ENCODE assay signal across 18 cellular contexts in genomic region chr5:74380193-74380592, GRCh38.
"Had no signal": no experiment of that assay in that cellular context is flagged by ENCODE, and none has a peak within 500 bp of the region (broad histone marks: within the 10 kb centered on the region; RNA-seq: fewer than 3 reads in every experiment).

No MANE protein-coding gene starts in this region.

- H3K27me3 ChIP-seq: foreskin keratinocyte, neural progenitor cell, right atrium auricular region, suprapubic skin, thyroid gland, upper lobe of left lung, uterus had no signal

- H3K36me3 ChIP-seq: neural progenitor cell, right atrium auricular region, suprapubic skin, thyroid gland, upper lobe of left lung, uterus had no signal

- DNase-seq: erythroblast; foreskin keratinocyte; immature natural killer cell; mammary epithelial cell; naive thymus-derived CD8-positive, alpha-beta T cell; nucleus accumbens; stimulated activated CD4-positive, alpha-beta T cell treated with anti-CD3 and anti-CD28 coated beads, Interleukin-4, amount 100 ng/mL, for 1 hour; stimulated activated CD8-positive, alpha-beta memory T cell treated with anti-CD3 and anti-CD28 coated beads, Interleukin-4, amount 100 ng/mL, for 48 hours; stimulated activated naive CD8-positive, alpha-beta T cell treated with anti-CD3 and anti-CD28 coated beads, Interleukin-15, Interleukin-2, amounts not matched to agents 100 U/mL and 50 U/mL, for 24 hours; thyroid gland; upper lobe of left lung; uterus had no signal

- H3K9me3 Mint-ChIP-seq: central memory CD8-positive, alpha-beta T cell; dendritic cell treated with granulocyte-macrophage colony-stimulating factor and Interleukin-4, amounts not matched to agents 40 ng/mL and 50 ng/mL, for 4 days; immature natural killer cell; naive thymus-derived CD8-positive, alpha-beta T cell; neural progenitor cell; stimulated activated effector memory CD8-positive, alpha-beta T cell treated with anti-CD3 and anti-CD28 coated beads, Interleukin-12 subunit alpha, Interleukin-12 subunit beta, amount 100 ng/mL, for 72 hours had no signal

- H3K27ac ChIP-seq: foreskin keratinocyte, neural progenitor cell, right atrium auricular region, suprapubic skin, thyroid gland, upper lobe of left lung, uterus had no signal

- H3K27ac Mint-ChIP-seq: dendritic cell treated with granulocyte-macrophage colony-stimulating factor and Interleukin-4, amounts not matched to agents 40 ng/mL and 50 ng/mL, for 4 days; immature natural killer cell; naive thymus-derived CD8-positive, alpha-beta T cell; neural progenitor cell; stimulated activated effector memory CD8-positive, alpha-beta T cell treated with anti-CD3 and anti-CD28 coated beads, Interleukin-12 subunit alpha, Interleukin-12 subunit beta, amount 100 ng/mL, for 72 hours had no signal

- ATAC-seq: foreskin keratinocyte; naive thymus-derived CD8-positive, alpha-beta T cell; stimulated activated effector memory CD8-positive, alpha-beta T cell treated with anti-CD3 and anti-CD28 coated beads, Interleukin-12 subunit alpha, Interleukin-12 subunit beta, amount 100 ng/mL, for 72 hours; stimulated activated naive CD8-positive, alpha-beta T cell treated with anti-CD3 and anti-CD28 coated beads, Interleukin-15, Interleukin-2, amounts not matched to agents 100 U/mL and 50 U/mL, for 24 hours had no signal

- H3K4me3 Mint-ChIP-seq: central memory CD8-positive, alpha-beta T cell; dendritic cell treated with granulocyte-macrophage colony-stimulating factor and Interleukin-4, amounts not matched to agents 40 ng/mL and 50 ng/mL, for 4 days; immature natural killer cell; naive thymus-derived CD8-positive, alpha-beta T cell; neural progenitor cell; stimulated activated effector memory CD8-positive, alpha-beta T cell treated with anti-CD3 and anti-CD28 coated beads, Interleukin-12 subunit alpha, Interleukin-12 subunit beta, amount 100 ng/mL, for 72 hours had no signal

- H3K9me3 ChIP-seq: right atrium auricular region, suprapubic skin, thyroid gland, upper lobe of left lung, uterus had no signal

- H3K4me3 ChIP-seq: neural progenitor cell, right atrium auricular region, suprapubic skin, thyroid gland, upper lobe of left lung, uterus had no signal

- H3K36me3 Mint-ChIP-seq: immature natural killer cell; naive thymus-derived CD8-positive, alpha-beta T cell; neural progenitor cell; stimulated activated effector memory CD8-positive, alpha-beta T cell treated with anti-CD3 and anti-CD28 coated beads, Interleukin-12 subunit alpha, Interleukin-12 subunit beta, amount 100 ng/mL, for 72 hours had no signal

- H3K4me1 ChIP-seq: thyroid gland had no signal

- H3K4me1 Mint-ChIP-seq: central memory CD8-positive, alpha-beta T cell; immature natural killer cell; naive thymus-derived CD8-positive, alpha-beta T cell; stimulated activated effector memory CD8-positive, alpha-beta T cell treated with anti-CD3 and anti-CD28 coated beads, Interleukin-12 subunit alpha, Interleukin-12 subunit beta, amount 100 ng/mL, for 72 hours had no signal
